11 cellular contexts compared by ENCODE assay signal in genomic region chr15:64687167-64688085, GRCh38.
DNase-seq lines count a peak whose midpoint lies in the region; ATAC-seq, FAIRE-seq and TF ChIP-seq lines count a peak whose summit lies in the region.
"Had no signal": no experiment of that assay in that cellular context is flagged by ENCODE, and none has a peak within 500 bp of the region (broad histone marks: within the 10 kb centered on the region; RNA-seq: fewer than 3 reads in every experiment).

No MANE protein-coding gene starts in this region.

- H3K79me2 ChIP-seq in Karpas-422 (ENCODE audit: low read length), result peaks cover 3% of the 10 kb centered on the region; the same call in 1 of the 2 replicates

- FAIRE-seq in D721Med (lab: Jason Lieb, UNC), result no peak

- DNase-seq in activated naive CD4-positive, alpha-beta T cell (lab: John Stamatoyannopoulos, UW), result no peak
- DNase-seq in breast epithelium (ENCODE audit: low spot score in 2 of 2) (no peak), naive B cell (no peak), testis (peak; percentile 46), D721Med (ENCODE audit: insufficient read length, low spot score) (no peak), Karpas-422 (no peak), retina (no peak)
- DNase-seq: activated naive CD8-positive, alpha-beta T cell treated with anti-CD3 and anti-CD28 coated beads, Interleukin-2, amount 10 ng/mL, durations not matched to agents 7 days and 5 days; NCI-H446 treated with DMSO at 0.1 percent for 48 hours had no signal

- H3K4me1 ChIP-seq in breast epithelium (peaks cover 0 to 3% of the 10 kb centered on the region in 2 donors), testis (peaks cover 52% of the 10 kb centered on the region), Karpas-422 (ENCODE audit: low read length) (no peaks in the 10 kb centered on the region)

- H3K27ac Mint-ChIP-seq in activated naive CD4-positive, alpha-beta T cell treated with anti-CD3 and anti-CD28 coated beads, Interleukin-2, amount 50 U/mL, for 24 hours, result peak overlapping the region; percentile 55
- peak overlapping the region; percentile 13 to 74 (median 70) for H3K27ac Mint-ChIP-seq in naive B cell

- no peak overlapping the region for H3K4me2 ChIP-seq in Karpas-422 (ENCODE audit: low read depth, low read length, poor library complexity, severe bottlenecking)

- no peaks in the 10 kb centered on the region for H3K9me2 ChIP-seq in Karpas-422 (replicated peaks; ENCODE audit: insufficient read depth, low read length)

- peak overlapping the region; percentile 36 to 49 for H3K27ac ChIP-seq in breast epithelium
- peak overlapping the region; percentile 57 to 66 for H3K27ac ChIP-seq in testis
- no peak overlapping the region for H3K27ac ChIP-seq in Karpas-422 (ENCODE audit: low read length)
- H3K27ac ChIP-seq: epithelial cell of prostate had no signal

- H3K4me1 Mint-ChIP-seq in activated naive CD4-positive, alpha-beta T cell treated with anti-CD3 and anti-CD28 coated beads, Interleukin-2, amount 50 U/mL, for 24 hours, result peaks cover 8% of the 10 kb centered on the region
- peaks cover 3 to 12% (median 12%) of the 10 kb centered on the region in 3 donors for H3K4me1 Mint-ChIP-seq in naive B cell
- H3K4me1 Mint-ChIP-seq: activated naive CD8-positive, alpha-beta T cell treated with anti-CD3 and anti-CD28 coated beads, Interleukin-2, amount 10 ng/mL, durations not matched to agents 7 days and 5 days had no signal

- TF ChIP-seq CTCF in breast epithelium (IDR thresholded peaks at IDR 0.05) (no peak), testis (IDR thresholded peaks at IDR 0.05) (no peak), D721Med (IDR thresholded peaks at IDR 0.05; ENCODE audit: insufficient read depth, missing control alignments) (no peak)

- WGBS in testis, 2 donors, result 38 to 46% methylated on average over 6 of the region's 6 CpGs

- H3K4me3 ChIP-seq in breast epithelium (no peak overlapping the region), testis (no peak overlapping the region), Karpas-422 (ENCODE audit: low read length) (no peak overlapping the region)

- H3K27me3 ChIP-seq in breast epithelium (no peaks in the 10 kb centered on the region), testis (no peaks in the 10 kb centered on the region), Karpas-422 (ENCODE audit: low read length) (no peaks in the 10 kb centered on the region)

- no peaks in the 10 kb centered on the region for H3K27me3 Mint-ChIP-seq in activated naive CD4-positive, alpha-beta T cell treated with anti-CD3 and anti-CD28 coated beads, Interleukin-2, amount 50 U/mL, for 24 hours
- H3K27me3 Mint-ChIP-seq in naive B cell, result no peaks in the 10 kb centered on the region
- H3K27me3 Mint-ChIP-seq: activated naive CD8-positive, alpha-beta T cell treated with anti-CD3 and anti-CD28 coated beads, Interleukin-2, amount 10 ng/mL, durations not matched to agents 7 days and 5 days had no signal

- H4K20me1 ChIP-seq in Karpas-422 (ENCODE audit: insufficient read depth, low read depth, low read length), result peaks cover 8% of the 10 kb centered on the region; the same call in 1 of the 2 replicates

- TF ChIP-seq POLR2A in breast epithelium (IDR thresholded peaks at IDR 0.05) (no peak), testis (IDR thresholded peaks at IDR 0.05) (no peak)

- no peak for ATAC-seq in naive B cell (ENCODE audit: low read depth in 2 of 2)

- H3K9me3 ChIP-seq in breast epithelium (no peaks in the 10 kb centered on the region), testis (no peaks in the 10 kb centered on the region), Karpas-422 (ENCODE audit: low read length) (no peaks in the 10 kb centered on the region)

- intact Hi-C loops in breast epithelium (cut with DNase I; ENCODE audit: low total_unique reads) (loop anchor here (5.0 to 10.0 kb wide), 2 partner anchors 40 to 137 kb away; partner anchors contain the start of gene PIF1), testis (cut with DNase I; ENCODE audit: low total_unique reads) (loop anchor here (2.0 to 10.0 kb wide), 2 partner anchors 41 to 263 kb away; no protein-coding TSS in a partner anchor)

- H2AFZ ChIP-seq in Karpas-422 (ENCODE audit: low read length), result no peak overlapping the region

- no peak overlapping the region for H3K4me3 Mint-ChIP-seq in activated naive CD4-positive, alpha-beta T cell treated with anti-CD3 and anti-CD28 coated beads, Interleukin-2, amount 50 U/mL, for 24 hours
- no peak overlapping the region for H3K4me3 Mint-ChIP-seq in naive B cell
- H3K4me3 Mint-ChIP-seq: activated naive CD8-positive, alpha-beta T cell treated with anti-CD3 and anti-CD28 coated beads, Interleukin-2, amount 10 ng/mL, durations not matched to agents 7 days and 5 days had no signal

- peaks cover 7% of the 10 kb centered on the region for H3K36me3 Mint-ChIP-seq in activated naive CD4-positive, alpha-beta T cell treated with anti-CD3 and anti-CD28 coated beads, Interleukin-2, amount 50 U/mL, for 24 hours
- H3K36me3 Mint-ChIP-seq in naive B cell, result peaks cover 3 to 14% of the 10 kb centered on the region in 2 donors

- H3K36me3 ChIP-seq in breast epithelium, result no peaks in the 10 kb centered on the region
- no peaks in the 10 kb centered on the region for H3K36me3 ChIP-seq in testis (ENCODE audit: low read depth, missing control alignments)
- peaks cover 25% of the 10 kb centered on the region for H3K36me3 ChIP-seq in Karpas-422 (ENCODE audit: insufficient read depth, low read length)

- no peaks in the 10 kb centered on the region for H3K9me3 Mint-ChIP-seq in activated naive CD4-positive, alpha-beta T cell treated with anti-CD3 and anti-CD28 coated beads, Interleukin-2, amount 50 U/mL, for 24 hours
- no peaks in the 10 kb centered on the region for H3K9me3 Mint-ChIP-seq in naive B cell
- H3K9me3 Mint-ChIP-seq: activated naive CD8-positive, alpha-beta T cell treated with anti-CD3 and anti-CD28 coated beads, Interleukin-2, amount 10 ng/mL, durations not matched to agents 7 days and 5 days had no signal

- H3K9ac ChIP-seq in Karpas-422 (ENCODE audit: low read length), result no peak overlapping the region
